ENCODE assay signal across 1 cellular context in genomic region chr1:15690317-15690716, GRCh38.
TF ChIP-seq lines count a peak whose summit lies in the region.

No MANE protein-coding gene starts in this region.

TF ChIP-seq in GM12878, 131 proteins besides CTCF, POLR2A, EP300 and RAD21:
- TF ChIP-seq ZBTB40 (IDR thresholded peaks at IDR 0.05; ENCODE audit: borderline replicate concordance) = peak; percentile 80; the same call in 1 of the 2 replicates
- no peak for TF ChIP-seq PML (IDR thresholded peaks at IDR 0.05; ENCODE audit: low read length)
- no peak for TF ChIP-seq BACH1 (IDR thresholded peaks at IDR 0.05; ENCODE audit: borderline replicate concordance)
- TF ChIP-seq SMARCA5 (IDR thresholded peaks at IDR 0.05) = no peak
